In genomic region chr10:26881600-26882331, GRCh38 we compare ENCODE assay signal across 8 cellular contexts. TPM values are rescaled to one million over a fixed set of nuclear protein-coding genes. Genes with fewer than 3 reads are reported as not detected.
A peak's percentile ranks its signal among the peaks of the same experiment; 100 is the strongest.
DNase-seq lines count a peak whose midpoint lies in the region; ATAC-seq and TF ChIP-seq lines count a peak whose summit lies in the region.

No MANE protein-coding gene starts in this region.

- H3K9ac ChIP-seq in SK-N-MC (ENCODE audit: insufficient read length): peak overlapping the region; percentile 26

- no peaks in the 10 kb centered on the region for H3K9me3 ChIP-seq in SK-N-MC (ENCODE audit: low read depth, low read length)

- no peaks in the 10 kb centered on the region for H3K36me3 ChIP-seq in SK-N-MC (ENCODE audit: insufficient read depth, low read length)

- H3K27me3 Mint-ChIP-seq in neural crest cell (ENCODE audit: low read depth): peaks cover 28% of the 10 kb centered on the region

- H3K4me3 ChIP-seq in SK-N-MC (peak overlapping the region; percentile 66), fibroblast of mammary gland (ENCODE audit: control insufficient read depth, low read depth, low read length) (no peak overlapping the region)

- H3K36me3 Mint-ChIP-seq in neural crest cell (ENCODE audit: low read depth): no peaks in the 10 kb centered on the region

- no peak overlapping the region for H3K27ac Mint-ChIP-seq in neural crest cell (ENCODE audit: unreplicated experiment)

- peak; percentile 74 for DNase-seq in DMS 273 (lab: John Stamatoyannopoulos, UW; ENCODE audit: unreplicated experiment)
- peak; percentile 53 for DNase-seq in MV-4-11 (lab: John Stamatoyannopoulos, UW)
- DNase-seq in SK-N-MC (ENCODE audit: low read depth, low spot score): peak; percentile 45
- DNase-seq in fibroblast of mammary gland (ENCODE audit: low read depth): peak; percentile 78
- DNase-seq in neural crest cell (ENCODE audit: low read depth, low spot score): no peak
- DNase-seq in 8988T: no peak
- no peak for DNase-seq in activated gamma-delta T cell (lab: John Stamatoyannopoulos, UW)

- peaks cover 4% of the 10 kb centered on the region for H3K4me1 Mint-ChIP-seq in neural crest cell

- peak; percentile 76 for ATAC-seq in GM19395 (IDR thresholded peaks at IDR 0.05; ENCODE audit: unreplicated experiment)

- H3K4me3 Mint-ChIP-seq in neural crest cell: no peak overlapping the region

- no peaks in the 10 kb centered on the region for H3K9me3 Mint-ChIP-seq in neural crest cell

- peak overlapping the region; percentile 64; the same call in 1 of the 2 replicates for H3K27ac ChIP-seq in SK-N-MC

- TF ChIP-seq CTCF in fibroblast of mammary gland (conservative IDR thresholded peaks at IDR 0.05; ENCODE audit: control insufficient read depth, insufficient read depth, low read depth, low read length) (peak; percentile 89), neural crest cell (conservative IDR thresholded peaks at IDR 0.05) (peak; percentile 80)

RNA-seq across cellular contexts. Expression of gene ABI1, which starts 21.0 kb away (rescaled TPM):
- 27.6 and 30.4 TPM in 2 replicates for total RNA-seq in neural crest cell

Comparison
In these comparisons a context has a peak if more than half of its experiments do, and no peak if none do; other contexts are left out.
1. DNase-seq: peak in DMS 273 (single experiment), MV-4-11 (single experiment), SK-N-MC (single experiment) and fibroblast of mammary gland (single experiment); none in neural crest cell (single experiment), 8988T (single experiment) and activated gamma-delta T cell (single experiment).